In genomic region chr7:157309990-157310668, GRCh38 we compare ENCODE assay signal across 11 cellular contexts. TPM values are rescaled to one million over a fixed set of nuclear protein-coding genes. Genes with fewer than 3 reads are reported as not detected.
DNase-seq lines count a peak whose midpoint lies in the region; ATAC-seq and TF ChIP-seq lines count a peak whose summit lies in the region.
"Had no signal": no experiment of that assay in that cellular context is flagged by ENCODE, and none has a peak within 500 bp of the region (broad histone marks: within the 10 kb centered on the region; RNA-seq: fewer than 3 reads in every experiment).

No MANE protein-coding gene starts in this region.

- ATAC-seq in HG03196 (IDR thresholded peaks at IDR 0.05; ENCODE audit: unreplicated experiment) (no peak), HG03045 (IDR thresholded peaks at IDR 0.05; ENCODE audit: unreplicated experiment) (no peak)
- ATAC-seq: upper lobe of right lung had no signal

- H3K27me3 ChIP-seq in brain microvascular endothelial cell (replicated peaks) (no peaks in the 10 kb centered on the region), kidney epithelial cell (ENCODE audit: control insufficient read depth, insufficient read depth, low read length) (no peaks in the 10 kb centered on the region), colonic mucosa (no peaks in the 10 kb centered on the region)
- H3K27me3 ChIP-seq: upper lobe of right lung had no signal

- H3K36me3 ChIP-seq in brain microvascular endothelial cell (replicated peaks): no peaks in the 10 kb centered on the region
- H3K36me3 ChIP-seq in kidney epithelial cell (ENCODE audit: control insufficient read depth, insufficient read depth, low read length): no peaks in the 10 kb centered on the region
- no peaks in the 10 kb centered on the region for H3K36me3 ChIP-seq in colonic mucosa
- H3K36me3 ChIP-seq: upper lobe of right lung had no signal

- intact Hi-C loops in colonic mucosa (cut with DNase I): no loop called here

- in situ Hi-C loops in brain microvascular endothelial cell (cut with HindIII; ENCODE audit: low pct_ligation_motif_present, low sequenced_read_pairs): no loop called here

- H3K27ac ChIP-seq in brain microvascular endothelial cell (peak overlapping the region; percentile 98), colonic mucosa (no peak overlapping the region)
- H3K27ac ChIP-seq: upper lobe of right lung had no signal

- H3K9ac ChIP-seq in colonic mucosa (ENCODE audit: low read depth in 2 of 2, low read length in 2 of 2): no peak overlapping the region

- no peak for TF ChIP-seq CTCF in brain microvascular endothelial cell (IDR thresholded peaks at IDR 0.05; ENCODE audit: low read depth, low read length, missing control alignments)
- no peak for TF ChIP-seq CTCF in kidney epithelial cell (IDR thresholded peaks at IDR 0.05; ENCODE audit: insufficient read depth, low read length, poor library complexity, severe bottlenecking)
- no peak for TF ChIP-seq CTCF in colonic mucosa (IDR thresholded peaks at IDR 0.05)

- no peaks in the 10 kb centered on the region for H3K9me3 ChIP-seq in colonic mucosa
- H3K9me3 ChIP-seq: upper lobe of right lung had no signal

- DNase-seq in Ammon's horn (ENCODE audit: low spot score) (peak; percentile 58), M059J (ENCODE audit: low read depth) (peak; percentile 99), brain microvascular endothelial cell (peak; percentile 94), kidney epithelial cell (ENCODE audit: low read depth) (peak; percentile 61), DMS79 (lab: John Stamatoyannopoulos, UW) (no peak), colonic mucosa (no peak)
- DNase-seq: GDM1, NCI-H1694 treated with DMSO at 0.1 percent for 48 hours, upper lobe of right lung had no signal

- no peaks in the 10 kb centered on the region for H3K4me1 ChIP-seq in colonic mucosa
- H3K4me1 ChIP-seq: upper lobe of right lung had no signal

- H3K4me3 ChIP-seq in brain microvascular endothelial cell (ENCODE audit: low read depth, low read length): no peak overlapping the region
- H3K4me3 ChIP-seq in kidney epithelial cell (ENCODE audit: low read depth, low read length): no peak overlapping the region
- no peak overlapping the region for H3K4me3 ChIP-seq in colonic mucosa
- H3K4me3 ChIP-seq: upper lobe of right lung had no signal

RNA-seq across cellular contexts. Expression of gene DNAJB6, which starts 26.7 kb away (rescaled TPM):
- total RNA-seq in M059J (2014; rRNA removed; shearing (Covaris generic)): 118 and 164 TPM in 2 replicates
- total RNA-seq in kidney epithelial cell (104 and 126 TPM in 2 replicates), colonic mucosa (10 to 100 TPM; 78.0 to 81.8 TPM)

Comparison
In these comparisons a context has a peak if more than half of its experiments do, and no peak if none do; other contexts are left out.
1. DNase-seq: peak in Ammon's horn (single experiment), M059J (single experiment), brain microvascular endothelial cell (single experiment) and kidney epithelial cell (single experiment); none in DMS79 (single experiment) and colonic mucosa (single experiment).